29 cellular contexts compared by ENCODE assay signal in the genomic region with DNA sequence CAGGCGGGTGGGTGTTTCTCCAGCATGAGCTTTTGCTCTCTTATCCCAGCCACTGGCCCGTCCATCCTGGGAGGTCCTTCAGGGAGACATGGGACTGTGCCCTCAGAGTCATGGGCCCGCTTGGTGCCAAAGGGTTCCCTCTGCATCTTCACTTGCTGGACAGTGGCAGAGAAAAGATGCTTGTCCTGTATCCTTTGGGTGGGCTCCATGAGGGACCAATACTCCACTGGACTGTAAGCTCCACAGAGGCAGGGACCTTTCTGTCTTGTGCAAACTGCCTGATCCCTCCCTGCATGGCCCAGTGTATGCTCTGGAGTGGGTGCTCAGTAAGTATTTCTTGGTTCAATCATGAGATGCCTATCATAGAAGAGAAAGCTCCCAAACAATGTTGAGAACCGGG.
"Had no signal": no experiment of that assay in that cellular context is flagged by ENCODE, and none has a peak within 500 bp of the region (broad histone marks: within the 10 kb centered on the region; RNA-seq: fewer than 3 reads in every experiment).

No MANE protein-coding gene starts in this region.

- H3K4me1 Mint-ChIP-seq: immature natural killer cell, mesothelial cell of epicardium, naive B cell, natural killer cell had no signal

- H3K4me3 ChIP-seq: heart left ventricle, left lung, lung, right atrium auricular region, right lobe of liver, stomach, testis, thyroid gland, upper lobe of right lung had no signal

- H3K27me3 ChIP-seq: right atrium auricular region, right lobe of liver, testis, thyroid gland had no signal

- H3K4me1 ChIP-seq: heart left ventricle, left lung, parathyroid adenoma, right atrium auricular region, right lobe of liver, stomach, testis, thyroid gland, upper lobe of right lung had no signal

- H3K27ac Mint-ChIP-seq: immature natural killer cell; mesothelial cell of epicardium; naive B cell; natural killer cell; progenitor cell of endocrine pancreas; stimulated activated naive B cell treated with anti-CD40 and anti-IgM and Interleukin-4, amounts not matched to agents 10 μg/mL and 1 μg/mL and 100 μg/mL, for 72 hours had no signal

- H3K79me2 ChIP-seq: parathyroid adenoma had no signal

- H3K9ac ChIP-seq: parathyroid adenoma had no signal

- H3K36me3 ChIP-seq: heart left ventricle, left lung, right atrium auricular region, right lobe of liver, stomach, thyroid gland, upper lobe of right lung had no signal

- ATAC-seq: heart left ventricle; left colon; left lung; natural killer cell; right lobe of liver; stimulated activated naive B cell treated with anti-CD40 and anti-IgM and Interleukin-4, amounts not matched to agents 10 μg/mL and 1 μg/mL and 100 μg/mL, for 72 hours; stimulated activated naive CD8-positive, alpha-beta T cell treated with anti-CD3 and anti-CD28 coated beads, Interleukin-15, Interleukin-2, amounts not matched to agents 100 U/mL and 50 U/mL, for 24 hours; upper lobe of right lung had no signal

- H3K4me3 Mint-ChIP-seq: immature natural killer cell; mesothelial cell of epicardium; naive B cell; natural killer cell; stimulated activated naive B cell treated with anti-CD40 and anti-IgM and Interleukin-4, amounts not matched to agents 10 μg/mL and 1 μg/mL and 100 μg/mL, for 72 hours had no signal

- H3K36me3 Mint-ChIP-seq: immature natural killer cell; mesothelial cell of epicardium; naive B cell; natural killer cell; stimulated activated naive B cell treated with anti-CD40 and anti-IgM and Interleukin-4, amounts not matched to agents 10 μg/mL and 1 μg/mL and 100 μg/mL, for 72 hours had no signal

- DNase-seq: heart left ventricle; hypothalamus; immature natural killer cell; kidney; left colon; left lung; mesendoderm; naive B cell; natural killer cell; nucleus accumbens; right lobe of liver; stimulated activated CD4-positive, alpha-beta T cell treated with anti-CD3 and anti-CD28 coated beads, Interleukin-12 subunit alpha, Interleukin-12 subunit beta, amount 100 ng/mL, for 4 hours; stimulated activated CD4-positive, alpha-beta T cell treated with anti-CD3 and anti-CD28 coated beads, Interleukin-15, amount 100 ng/mL, for 24 hours; stimulated activated CD4-positive, alpha-beta T cell treated with anti-CD3 and anti-CD28 coated beads, Interleukin-2, amount 100 ng/mL, for 24 hours; stimulated activated CD4-positive, alpha-beta T cell treated with anti-CD3 and anti-CD28 coated beads, Interleukin-4, amount 100 ng/mL, for 1 hour; stimulated activated naive B cell treated with anti-CD40 and anti-IgM and Interleukin-4, amounts not matched to agents 10 μg/mL and 1 μg/mL and 100 μg/mL, for 72 hours; stimulated activated naive CD8-positive, alpha-beta T cell treated with anti-CD3 and anti-CD28 coated beads, Interleukin-15, Interleukin-2, amounts not matched to agents 100 U/mL and 50 U/mL, for 24 hours; stomach; testis; thyroid gland; trophoblast cell; upper lobe of right lung had no signal

- H3K27ac ChIP-seq: heart left ventricle, left lung, parathyroid adenoma, right atrium auricular region, right lobe of liver, stomach, testis, thyroid gland, upper lobe of right lung had no signal

- H2AFZ ChIP-seq: parathyroid adenoma had no signal

- H3K9me3 ChIP-seq: left lung, right lobe of liver, stomach, testis, thyroid gland, upper lobe of right lung had no signal

- H3K9me3 Mint-ChIP-seq: immature natural killer cell, natural killer cell had no signal

- FAIRE-seq: islet of Langerhans, kidney, urothelium cell line had no signal
